In genomic region chr14:50676814-50677516, GRCh38 we compare ENCODE assay signal across 11 cellular contexts. TPM values are rescaled to one million over a fixed set of nuclear protein-coding genes. Genes with fewer than 3 reads are reported as not detected.
DNase-seq lines count a peak whose midpoint lies in the region; ATAC-seq, FAIRE-seq and TF ChIP-seq lines count a peak whose summit lies in the region.
"Had no signal": no experiment of that assay in that cellular context is flagged by ENCODE, and none has a peak within 500 bp of the region (broad histone marks: within the 10 kb centered on the region; RNA-seq: fewer than 3 reads in every experiment).

No MANE protein-coding gene starts in this region.

- H3K9me3 Mint-ChIP-seq in stimulated activated naive CD8-positive, alpha-beta T cell treated with anti-CD3 and anti-CD28 coated beads, Interleukin-15, amount 100 ng/mL, for 72 hours: peaks cover 0 to 7% of the 10 kb centered on the region in 2 donors

- H3K4me1 ChIP-seq in GM12878 (ENCODE audit: control insufficient read depth, insufficient read depth, low read length): peaks cover 20% of the 10 kb centered on the region
- H3K4me1 ChIP-seq in ovary (ENCODE audit: insufficient read depth): no peaks in the 10 kb centered on the region
- peaks cover 0 to 3% of the 10 kb centered on the region in 2 donors for H3K4me1 ChIP-seq in aorta (ENCODE audit: control insufficient read depth in 1 of 2, insufficient read depth in 2 of 2, low read length in 2 of 2)

- TF ChIP-seq POLR2A in GM12878 (IDR thresholded peaks at IDR 0.05; ENCODE audit: low read depth, low read length) (no peak), ovary (IDR thresholded peaks at IDR 0.05) (no peak)

- H4K20me1 ChIP-seq in GM12878 (ENCODE audit: control insufficient read depth, insufficient read depth): no peaks in the 10 kb centered on the region

- POLR2A ChIA-PET in GM12878 (lab: Charles Lee): interaction anchor here (0.7 to 1.9 kb wide), 7 partner anchors 9 to 153 kb away, joined by 3 to 9 read pairs (median 6); partner anchors contain the start of gene SAV1

- H3K4me1 Mint-ChIP-seq in stimulated activated naive CD8-positive, alpha-beta T cell treated with anti-CD3 and anti-CD28 coated beads, Interleukin-15, amount 100 ng/mL, for 72 hours: peaks cover 20% of the 10 kb centered on the region

- TF ChIP-seq RAD21 in GM12878 (IDR thresholded peaks at IDR 0.05; ENCODE audit: insufficient read depth, low read depth, low read length): peak; percentile 6; the same call in 1 of the 2 replicates

- intact Hi-C loops in GM12878 (cut with micrococcal nuclease; ENCODE audit: unreplicated experiment) (no loop called here), ovary (cut with DNase I) (no loop called here), aorta (cut with DNase I) (no loop called here)

- H3K9ac ChIP-seq in GM12878 (ENCODE audit: control insufficient read depth, insufficient read depth, low read length): no peak overlapping the region

- TF ChIP-seq CTCF in GM12878 (IDR thresholded peaks at IDR 0.05 in 2 of 3, conservative IDR thresholded peaks at IDR 0.05 in 1 of 3; ENCODE audit: control insufficient read depth in 2 of 3, extremely low read depth in 1 of 3, insufficient read depth in 1 of 3, low read depth in 3 of 3, low read length in 3 of 3) (no peak), ovary (IDR thresholded peaks at IDR 0.05) (no peak)

- H3K4me3 ChIP-seq in GM12878 (peak overlapping the region; percentile 35; the same call in 1 of the 2 replicates), ovary (no peak overlapping the region), aorta (ENCODE audit: low read length in 2 of 2) (no peak overlapping the region)
- H3K4me3 ChIP-seq: lung had no signal

- peak overlapping the region; percentile 75 for H3K4me2 ChIP-seq in GM12878 (ENCODE audit: control insufficient read depth, insufficient read depth)

- SMC1A ChIA-PET in GM12878 (lab: Charles Lee; ENCODE audit: uncharacterized antibody, unreplicated experiment): interaction anchor here (0.5 to 2.3 kb wide), 19 partner anchors 9 to 183 kb away, joined by 3 to 12 read pairs (median 4); no protein-coding TSS in a partner anchor

- peak overlapping the region; percentile 61 for H3K27ac ChIP-seq in GM12878 (ENCODE audit: control insufficient read depth, insufficient read depth)
- H3K27ac ChIP-seq in ovary: no peak overlapping the region
- no peak overlapping the region for H3K27ac ChIP-seq in aorta (ENCODE audit: low read depth in 1 of 2, low read length in 2 of 2)

- no peaks in the 10 kb centered on the region for H3K79me2 ChIP-seq in GM12878 (ENCODE audit: control insufficient read depth, insufficient read depth, low read length)

- peak; percentile 38 for FAIRE-seq in GM12878 (lab: Jason Lieb, UNC)

- peak overlapping the region in 1 of 2 donors; percentile 15 for H3K27ac Mint-ChIP-seq in stimulated activated naive CD8-positive, alpha-beta T cell treated with anti-CD3 and anti-CD28 coated beads, Interleukin-15, amount 100 ng/mL, for 72 hours

- H2AFZ ChIP-seq in GM12878 (ENCODE audit: control insufficient read depth, low read depth, low read length): peak overlapping the region; percentile 59

- no peak for TF ChIP-seq EP300 in GM12878 (IDR thresholded peaks at IDR 0.05; ENCODE audit: borderline replicate concordance in 1 of 2, control insufficient read depth in 1 of 2, low read depth in 2 of 2, low read length in 2 of 2)
- no peak for TF ChIP-seq EP300 in ovary (IDR thresholded peaks at IDR 0.05)

- 30% methylated on average over 7 of the region's 7 CpGs for WGBS in GM12878 (ENCODE audit: insufficient coverage, insufficient replicate concordance, low lambda C conversion rate, missing lambda C conversion rate)
- 84 to 93% (median 86%) methylated on average over 7 of the region's 7 CpGs for WGBS in ovary, 3 donors
- WGBS in aorta, 2 donors: 91 to 93% methylated on average over 7 of the region's 7 CpGs

- RAD21 ChIA-PET in GM12878 (lab: Charles Lee; ENCODE audit: unreplicated experiment): interaction anchor here (0.7 to 2.3 kb wide), 11 partner anchors 11 to 184 kb away, joined by 3 to 14 read pairs (median 4); no protein-coding TSS in a partner anchor

- no peak for DNase-seq in activated CD4-positive, CD25-positive, alpha-beta regulatory T cell treated with anti-CD3 and anti-CD28 coated beads, Interleukin-2, amount 50 U/mL, for 72 hours
- no peak for DNase-seq in GM12878 (ENCODE audit: low read depth, low spot score)
- DNase-seq in stimulated activated naive CD8-positive, alpha-beta T cell treated with anti-CD3 and anti-CD28 coated beads, Interleukin-15, amount 100 ng/mL, for 72 hours: no peak
- DNase-seq in ovary: no peak
- no peak for DNase-seq in aorta
- DNase-seq in DMS79 (lab: John Stamatoyannopoulos, UW): no peak
- DNase-seq: 8988T, NCI-H2029 treated with DMSO at 0.1 percent for 48 hours had no signal

- no peaks in the 10 kb centered on the region for H3K27me3 Mint-ChIP-seq in stimulated activated naive CD8-positive, alpha-beta T cell treated with anti-CD3 and anti-CD28 coated beads, Interleukin-15, amount 100 ng/mL, for 72 hours

- peak overlapping the region; percentile 36 to 51 for H3K4me3 Mint-ChIP-seq in stimulated activated naive CD8-positive, alpha-beta T cell treated with anti-CD3 and anti-CD28 coated beads, Interleukin-15, amount 100 ng/mL, for 72 hours

- H3K9me3 ChIP-seq in GM12878 (replicated peaks; ENCODE audit: control insufficient read depth, insufficient read depth, low read length) (no peaks in the 10 kb centered on the region), ovary (no peaks in the 10 kb centered on the region), aorta (ENCODE audit: control insufficient read depth, low read length) (no peaks in the 10 kb centered on the region)

- CTCF ChIA-PET in GM12878 (lab: Yijun Ruan, JAX): interaction anchor here (0.7 to 2.0 kb wide), 10 partner anchors 9 to 334 kb away, joined by 3 to 12 read pairs (median 4); partner anchors contain the start of gene SAV1

- ATAC-seq in activated CD4-positive, CD25-positive, alpha-beta regulatory T cell treated with anti-CD3 and anti-CD28 coated beads, Interleukin-2, amount 50 U/mL, for 24 hours: peak; percentile 27 to 48
- peak; percentile 24 for ATAC-seq in HG03045 (IDR thresholded peaks at IDR 0.05; ENCODE audit: unreplicated experiment)
- peak; percentile 83 for ATAC-seq in GM12878
- ATAC-seq in stimulated activated naive CD8-positive, alpha-beta T cell treated with anti-CD3 and anti-CD28 coated beads, Interleukin-15, amount 100 ng/mL, for 72 hours: no peak
- no peak for ATAC-seq in aorta (ENCODE audit: low FRiP score)

- in situ Hi-C loops in GM12878 (cut with MboI): no loop called here

- H3K36me3 ChIP-seq in GM12878 (ENCODE audit: control insufficient read depth in 2 of 2, insufficient read depth in 2 of 2, low read length in 1 of 2) (no peaks in the 10 kb centered on the region), ovary (no peaks in the 10 kb centered on the region), aorta (ENCODE audit: control insufficient read depth in 1 of 2, insufficient read depth in 2 of 2, low read length in 1 of 2) (no peaks in the 10 kb centered on the region)

- no peaks in the 10 kb centered on the region for H3K27me3 ChIP-seq in GM12878 (replicated peaks in 1 of 2; ENCODE audit: control insufficient read depth in 2 of 2, insufficient read depth in 2 of 2, low read length in 1 of 2)
- no peaks in the 10 kb centered on the region for H3K27me3 ChIP-seq in ovary
- no peaks in the 10 kb centered on the region for H3K27me3 ChIP-seq in aorta (ENCODE audit: control insufficient read depth in 1 of 2, insufficient read depth in 2 of 2, low read length in 1 of 2)

- BruUV-seq in GM12878 (replicated peaks; lab: Mats Ljungman, UMichigan): no TSS peak

TF ChIP-seq in GM12878, 131 proteins besides CTCF, POLR2A, EP300 and RAD21 (continues in another document):
- no peak for TF ChIP-seq NFYA (IDR thresholded peaks at IDR 0.05; ENCODE audit: borderline replicate concordance, low read depth, low read length)
- TF ChIP-seq JUND (IDR thresholded peaks at IDR 0.05; ENCODE audit: low read depth, low read length): no peak
- TF ChIP-seq MTA3 (IDR thresholded peaks at IDR 0.05; ENCODE audit: borderline replicate concordance, low read length): peak; percentile 33; the same call in 1 of the 2 replicates
- TF ChIP-seq YY1 (IDR thresholded peaks at IDR 0.05; ENCODE audit: low read depth, low read length): no peak
- TF ChIP-seq IRF4 (IDR thresholded peaks at IDR 0.05; ENCODE audit: low read depth, low read length): 0 out of 2 replicates have a peak, but pooled peaks have one; percentile 27
- no peak for TF ChIP-seq NRF1 (conservative IDR thresholded peaks at IDR 0.05; ENCODE audit: low read depth, low read length)
- TF ChIP-seq EED (IDR thresholded peaks at IDR 0.05; ENCODE audit: low read depth): no peak
- TF ChIP-seq ASH2L (IDR thresholded peaks at IDR 0.05; ENCODE audit: borderline replicate concordance, low read depth): no peak

RNA-seq across cellular contexts. Expression of gene SAV1, which starts 8.9 kb away (rescaled TPM):
- total RNA-seq in GM12878 (2013; cell fraction: nucleolus; rRNA removed): 42.6 and 46.4 TPM in 2 replicates
- total RNA-seq in GM12878 (2014; rRNA removed): 16.9 and 19.9 TPM in 2 replicates
- 20.4 and 21.1 TPM in 2 replicates for total RNA-seq in GM12878 (2014; rRNA removed; fragmentation: Illumina TruSeq; extraction: Trizol)
- 21.1 and 24.9 TPM in 2 replicates for total RNA-seq in GM12878 (2021)
- polyA plus RNA-seq in GM12878 (2011; ENCODE audit: low read depth): 23.4 TPM
- polyA plus RNA-seq in GM12878 (2011; rRNA removed): 18.5 and 29.3 TPM in 2 replicates
- 8.8 and 9.7 TPM in 2 replicates for polyA plus RNA-seq in GM12878 (2011; cell fraction: cytosol; rRNA removed)
- 4.5 and 6.4 TPM in 2 replicates for polyA plus RNA-seq in GM12878 (2011; cell fraction: nucleus; rRNA removed)
- 16.8 and 20.0 TPM in 2 replicates for polyA plus RNA-seq in GM12878 (2012)
- 22.3 and 33.3 TPM in 2 replicates for polyA plus RNA-seq in GM12878 (2014; fragmentation: Illumina TruSeq; extraction: Trizol)
- polyA plus RNA-seq in GM12878 (2014; fragmentation: Nextera tagmentation; extraction: Ambion mirVana): 10 to 100 TPM; 10.1 to 15.1 TPM
- 17.6 and 20.4 TPM in 2 replicates for polyA plus RNA-seq in GM12878 (2014; rRNA removed)
- 10 to 100 TPM; 25.1 to 29.1 TPM for polyA plus RNA-seq in GM12878 (2016; fragmentation: Nextera tagmentation; extraction: Ambion mirVana)
- 12.9 and 15.9 TPM in 2 replicates for polyA minus RNA-seq in GM12878 (2011; rRNA and poly(A)+ RNA removed)
- 6.9 TPM in 2 replicates for polyA minus RNA-seq in GM12878 (2011; cell fraction: cytosol; rRNA and poly(A)+ RNA removed)
- 8.5 and 12.5 TPM in 2 replicates for polyA minus RNA-seq in GM12878 (2011; cell fraction: nucleus; rRNA and poly(A)+ RNA removed)
- 10 to 100 TPM; 35.3 to 49.9 (median 45.8) TPM for total RNA-seq in ovary
- polyA plus RNA-seq in ovary: 10 to 100 TPM; 30.5 to 48.7 TPM
- total RNA-seq in aorta: 10 to 100 TPM; 56.8 to 65.4 TPM
- polyA plus RNA-seq in aorta: 10 to 100 TPM; 27.4 to 27.8 TPM

Comparison
In these comparisons a context has a peak if more than half of its experiments do, and no peak if none do; other contexts are left out.
1. ATAC-seq: peak in activated CD4-positive, CD25-positive, alpha-beta regulatory T cell treated with anti-CD3 and anti-CD28 coated beads, Interleukin-2, amount 50 U/mL, for 24 hours (2 of 2), HG03045 (single experiment) and GM12878 (single experiment); none in stimulated activated naive CD8-positive, alpha-beta T cell treated with anti-CD3 and anti-CD28 coated beads, Interleukin-15, amount 100 ng/mL, for 72 hours (single experiment) and aorta (single experiment).